Comparison of ENCODE assay signal across 9 cellular contexts in genomic region chr7:105003875-105004510, GRCh38. TPM values are rescaled to one million over a fixed set of nuclear protein-coding genes. Genes with fewer than 3 reads are reported as not detected.
A peak's percentile ranks its signal among the peaks of the same experiment; 100 is the strongest.
DNase-seq lines count a peak whose midpoint lies in the region; ATAC-seq and TF ChIP-seq lines count a peak whose summit lies in the region.
"Had no signal": no experiment of that assay in that cellular context is flagged by ENCODE, and none has a peak within 500 bp of the region (broad histone marks: within the 10 kb centered on the region; RNA-seq: fewer than 3 reads in every experiment).

No MANE protein-coding gene starts in this region.

- H3K4me3 Mint-ChIP-seq in activated T-cell treated with anti-CD3 and anti-CD28 coated beads, Interleukin-2, amount 50 U/mL, for 24 hours = peak overlapping the region; percentile 7

- H3K27ac Mint-ChIP-seq in activated T-cell treated with anti-CD3 and anti-CD28 coated beads, Interleukin-2, amount 50 U/mL, for 24 hours = peak overlapping the region; percentile 18

- peaks cover 98% of the 10 kb centered on the region for H3K4me1 ChIP-seq in lower lobe of right lung
- peaks cover 68 to 99% (median 87%) of the 10 kb centered on the region in 4 donors for H3K4me1 ChIP-seq in transverse colon

- TF ChIP-seq POLR2A in transverse colon (IDR thresholded peaks at IDR 0.05) = no peak

- H3K36me3 ChIP-seq in brain microvascular endothelial cell (replicated peaks) = no peaks in the 10 kb centered on the region
- H3K36me3 ChIP-seq in lower lobe of right lung = peaks cover 16% of the 10 kb centered on the region
- peaks cover 0 to 3% (median 0%) of the 10 kb centered on the region in 4 donors for H3K36me3 ChIP-seq in transverse colon

- H3K27me3 ChIP-seq in brain microvascular endothelial cell (replicated peaks) (no peaks in the 10 kb centered on the region), lower lobe of right lung (ENCODE audit: low read depth) (no peaks in the 10 kb centered on the region), transverse colon (no peaks in the 10 kb centered on the region)

- H3K27ac ChIP-seq in brain microvascular endothelial cell = peak overlapping the region; percentile 3
- H3K27ac ChIP-seq in lower lobe of right lung = peak overlapping the region; percentile 27
- H3K27ac ChIP-seq in transverse colon = peak overlapping the region; percentile 98 to 100 (median 99)

- no peak for ATAC-seq in lower lobe of right lung
- ATAC-seq in GM21737 (IDR thresholded peaks at IDR 0.05; ENCODE audit: unreplicated experiment) = no peak

- no peaks in the 10 kb centered on the region for H3K27me3 Mint-ChIP-seq in activated T-cell treated with anti-CD3 and anti-CD28 coated beads, Interleukin-2, amount 50 U/mL, for 24 hours

- no peak for DNase-seq in activated T-cell treated with anti-CD3 and anti-CD28 coated beads, Interleukin-2, amount 50 U/mL, for 24 hours
- no peak for DNase-seq in activated T-cell treated with anti-CD3 and anti-CD28 coated beads, Interleukin-2, amount 50 U/mL, for 48 hours
- DNase-seq in brain microvascular endothelial cell = no peak
- DNase-seq in lower lobe of right lung = no peak
- DNase-seq in transverse colon = no peak
- DNase-seq in foreskin melanocyte = no peak
- DNase-seq in UCSD-AML1 (lab: John Stamatoyannopoulos, UW; ENCODE audit: unreplicated experiment) = no peak
- DNase-seq: activated CD8-positive, alpha-beta memory T cell treated with anti-CD3 and anti-CD28 coated beads for 24 hours had no signal

- H3K9me3 Mint-ChIP-seq in activated T-cell treated with anti-CD3 and anti-CD28 coated beads, Interleukin-2, amount 50 U/mL, for 24 hours = no peaks in the 10 kb centered on the region

- TF ChIP-seq EP300 in transverse colon (IDR thresholded peaks at IDR 0.05; ENCODE audit: low read depth) = no peak

- H3K4me1 Mint-ChIP-seq in activated T-cell treated with anti-CD3 and anti-CD28 coated beads, Interleukin-2, amount 50 U/mL, for 24 hours (ENCODE audit: low read depth) = peaks cover 88% of the 10 kb centered on the region

- in situ Hi-C loops in brain microvascular endothelial cell (cut with HindIII; ENCODE audit: low pct_ligation_motif_present, low sequenced_read_pairs) (no loop called here), transverse colon (cut with MboI; ENCODE audit: low pct_ligation_motif_present in 1 of 4, low pct_unique_long_range_greater_than_20kb in 1 of 4, low sequenced_read_pairs in 3 of 4) (no loop called here)

- WGBS in transverse colon (ENCODE audit: low coverage in 1 of 2), 2 donors = 48 to 64% methylated on average over 1 of the region's 1 CpG

- H3K9me3 ChIP-seq in lower lobe of right lung = no peaks in the 10 kb centered on the region
- no peaks in the 10 kb centered on the region for H3K9me3 ChIP-seq in transverse colon

- H3K36me3 Mint-ChIP-seq in activated T-cell treated with anti-CD3 and anti-CD28 coated beads, Interleukin-2, amount 50 U/mL, for 24 hours (ENCODE audit: low read depth) = peaks cover 88% of the 10 kb centered on the region

- intact Hi-C loops in lower lobe of right lung (cut with DNase I) (no loop called here), transverse colon (cut with DNase I; ENCODE audit: low total_unique reads) (no loop called here)

- TF ChIP-seq CTCF in brain microvascular endothelial cell (IDR thresholded peaks at IDR 0.05; ENCODE audit: low read depth, low read length, missing control alignments) (no peak), lower lobe of right lung (IDR thresholded peaks at IDR 0.05) (no peak), transverse colon (IDR thresholded peaks at IDR 0.05) (no peak)

- H3K4me3 ChIP-seq in brain microvascular endothelial cell (ENCODE audit: low read depth, low read length) (no peak overlapping the region), lower lobe of right lung (peak overlapping the region; percentile 27), transverse colon (peak overlapping the region in 1 of 4 donors; percentile 27)

RNA-seq across cellular contexts. Expression of gene KMT2E, which starts 10.0 kb away (rescaled TPM):
- total RNA-seq in lower lobe of right lung = 88.2 TPM
- total RNA-seq in transverse colon = 100 to 1,000 TPM in 3 of 4 donors, 10 to 100 TPM in 1; 86.8 to 362 (median 178) TPM

Comparison
In these comparisons a context has a peak if more than half of its experiments do, and no peak if none do; other contexts are left out.
1. H3K27ac ChIP-seq: peak in every context shown above with its lines; median percentile 99 in transverse colon; 27 in lower lobe of right lung; 3 in brain microvascular endothelial cell.